Comparison of ENCODE assay signal across 7 cellular contexts in genomic region chrX:76144901-76145590, GRCh38. TPM values are rescaled to one million over a fixed set of nuclear protein-coding genes. Genes with fewer than 3 reads are reported as not detected.
A peak's percentile ranks its signal among the peaks of the same experiment; 100 is the strongest.
DNase-seq lines count a peak whose midpoint lies in the region; ATAC-seq and TF ChIP-seq lines count a peak whose summit lies in the region.
"Not testable (repeated sequence)": the region's sequence is repeated elsewhere in the genome, so short reads cannot be mapped to it uniquely, and the experiment has no call there.

No MANE protein-coding gene starts in this region.

- not testable (repeated sequence) for DNase-seq in RWPE2 (ENCODE audit: low spot score); effector memory CD8-positive, alpha-beta T cell; naive B cell

- not testable (repeated sequence) for H3K9me3 Mint-ChIP-seq in effector memory CD8-positive, alpha-beta T cell; naive B cell

- peak; percentile 51 for ATAC-seq in GM18868 (IDR thresholded peaks at IDR 0.05; ENCODE audit: unreplicated experiment)
- ATAC-seq in GM21381 (IDR thresholded peaks at IDR 0.05; ENCODE audit: unreplicated experiment): peak; percentile 36
- ATAC-seq in HG02759 (IDR thresholded peaks at IDR 0.05; ENCODE audit: unreplicated experiment): peak; percentile 54
- ATAC-seq in HG03139 (IDR thresholded peaks at IDR 0.05; ENCODE audit: unreplicated experiment): peak; percentile 40
- peak; percentile 66 for ATAC-seq in RWPE2 (ENCODE audit: low read depth)
- peak; percentile 56 for ATAC-seq in effector memory CD8-positive, alpha-beta T cell (replicated peaks)
- peak; percentile 56 to 59 for ATAC-seq in naive B cell (ENCODE audit: low read depth in 2 of 2)

- H3K27me3 ChIP-seq in RWPE2 (ENCODE audit: insufficient read depth, poor library complexity, severe bottlenecking): not testable (repeated sequence)

- H3K36me3 ChIP-seq in RWPE2 (ENCODE audit: low read depth): not testable (repeated sequence)

- not testable (repeated sequence) for TF ChIP-seq CTCF in RWPE2 (IDR thresholded peaks at IDR 0.05; ENCODE audit: poor library complexity, severe bottlenecking)

- not testable (repeated sequence) for H3K4me3 Mint-ChIP-seq in effector memory CD8-positive, alpha-beta T cell; naive B cell

- H3K27ac Mint-ChIP-seq in effector memory CD8-positive, alpha-beta T cell; naive B cell: not testable (repeated sequence)

- not testable (repeated sequence) for H3K27me3 Mint-ChIP-seq in effector memory CD8-positive, alpha-beta T cell; naive B cell

- not testable (repeated sequence) for H3K4me3 ChIP-seq in RWPE2 (ENCODE audit: severe bottlenecking)

- H3K4me1 Mint-ChIP-seq in effector memory CD8-positive, alpha-beta T cell (ENCODE audit: low read depth in 2 of 2): not testable (repeated sequence)
- peaks cover 10 to 22% (median 15%) of the 10 kb centered on the region in 3 donors for H3K4me1 Mint-ChIP-seq in naive B cell

- H3K9me3 ChIP-seq in RWPE2 (ENCODE audit: severe bottlenecking): not testable (repeated sequence)

- not testable (repeated sequence) for H3K27ac ChIP-seq in RWPE2 (ENCODE audit: poor library complexity, severe bottlenecking)

- H3K36me3 Mint-ChIP-seq in effector memory CD8-positive, alpha-beta T cell (ENCODE audit: insufficient read depth): peaks cover 16% of the 10 kb centered on the region
- not testable (repeated sequence) for H3K36me3 Mint-ChIP-seq in naive B cell

- not testable (repeated sequence) for H3K4me1 ChIP-seq in RWPE2 (ENCODE audit: insufficient read depth, poor library complexity, severe bottlenecking)

RNA-seq across cellular contexts. Expression of gene PBDC1, which starts 27.8 kb away (rescaled TPM):
- polyA plus RNA-seq in naive B cell (ENCODE audit: low read depth in 6 of 6): 10 to 100 TPM; 15.0 to 35.3 (median 28.1) TPM
